Comparison of ENCODE assay signal across 8 cellular contexts in genomic region chr5:66757219-66757833, GRCh38.
DNase-seq lines count a peak whose midpoint lies in the region; ATAC-seq, FAIRE-seq and TF ChIP-seq lines count a peak whose summit lies in the region.

No MANE protein-coding gene starts in this region.

- no peak overlapping the region for H3K4me3 Mint-ChIP-seq in CD8-positive, alpha-beta T cell

- no peak for ATAC-seq in CD8-positive, alpha-beta T cell
- ATAC-seq in GM21360 (IDR thresholded peaks at IDR 0.05; ENCODE audit: unreplicated experiment) = no peak

- H3K4me1 Mint-ChIP-seq in CD8-positive, alpha-beta T cell (ENCODE audit: low read depth) = no peaks in the 10 kb centered on the region

- no peaks in the 10 kb centered on the region for H3K4me1 ChIP-seq in CD8-positive, alpha-beta T cell (ENCODE audit: insufficient read depth, low read length)
- no peaks in the 10 kb centered on the region for H3K4me1 ChIP-seq in liver (ENCODE audit: control insufficient read depth in 4 of 4, insufficient read depth in 4 of 4, low read length in 3 of 4)
- no peaks in the 10 kb centered on the region for H3K4me1 ChIP-seq in transverse colon

- H3K36me3 Mint-ChIP-seq in CD8-positive, alpha-beta T cell = no peaks in the 10 kb centered on the region

- no peaks in the 10 kb centered on the region for H3K36me3 ChIP-seq in CD8-positive, alpha-beta T cell (ENCODE audit: insufficient read depth, low read length)
- no peaks in the 10 kb centered on the region for H3K36me3 ChIP-seq in liver (ENCODE audit: control insufficient read depth in 4 of 4, insufficient read depth in 3 of 4, low read depth in 1 of 4, low read length in 3 of 4)
- H3K36me3 ChIP-seq in transverse colon = no peaks in the 10 kb centered on the region

- peaks cover 13% of the 10 kb centered on the region for H3K27me3 Mint-ChIP-seq in CD8-positive, alpha-beta T cell (ENCODE audit: low read depth)

- TF ChIP-seq POLR2A in transverse colon (IDR thresholded peaks at IDR 0.05) = no peak
- no peak for TF ChIP-seq POLR2A in H54 (IDR thresholded peaks at IDR 0.05; ENCODE audit: low read depth, low read length)

- WGBS in liver = 40% methylated on average over 5 of the region's 5 CpGs
- whole genome bisulfite sequencing in transverse colon (ENCODE audit: low coverage in 1 of 2), 2 donors = 41 to 49% methylated on average over 5 of the region's 5 CpGs

- H3K9ac ChIP-seq in liver (ENCODE audit: low read depth in 1 of 2, low read length in 2 of 2) = no peak overlapping the region

- DNase-seq in CD8-positive, alpha-beta T cell = peak in 2 of 7 experiments; percentile 13 to 21
- DNase-seq in HS-5 (ENCODE audit: low read depth) (peak; percentile 28), OCI-M1 (lab: John Stamatoyannopoulos, UW) (peak; percentile 86), cardiac fibroblast (ENCODE audit: low read depth in 2 of 2) (peak; percentile 84 to 85), transverse colon (peak; percentile 39), H54 (ENCODE audit: insufficient read length, low spot score) (no peak)

- peak; percentile 81 to 84 for TF ChIP-seq RAD21 in liver (IDR thresholded peaks at IDR 0.05)

- H3K4me3 ChIP-seq in CD8-positive, alpha-beta T cell (ENCODE audit: low read depth, low read length) = no peak overlapping the region
- H3K4me3 ChIP-seq in cardiac fibroblast (replicated peaks in 1 of 2; ENCODE audit: low read depth in 2 of 2, low read length in 2 of 2) (no peak overlapping the region), liver (ENCODE audit: low read depth in 1 of 3, low read length in 3 of 3) (no peak overlapping the region), transverse colon (no peak overlapping the region)

- no peaks in the 10 kb centered on the region for H3K27me3 ChIP-seq in CD8-positive, alpha-beta T cell (ENCODE audit: insufficient read depth, low read length)
- H3K27me3 ChIP-seq in liver (ENCODE audit: control insufficient read depth in 4 of 4, insufficient read depth in 4 of 4, low read length in 3 of 4) (no peaks in the 10 kb centered on the region), transverse colon (peaks cover 4% of the 10 kb centered on the region)

- H3K9me3 ChIP-seq in CD8-positive, alpha-beta T cell (ENCODE audit: low read length) = no peaks in the 10 kb centered on the region
- no peaks in the 10 kb centered on the region for H3K9me3 ChIP-seq in liver (ENCODE audit: control insufficient read depth in 4 of 4, low read length in 3 of 4)
- no peaks in the 10 kb centered on the region for H3K9me3 ChIP-seq in transverse colon

- FAIRE-seq in H54 (lab: Jason Lieb, UNC) = no peak

- intact Hi-C loops in CD8-positive, alpha-beta T cell (cut with DNase I, micrococcal nuclease) = loop anchor here (2.0 to 5.0 kb wide), 3 partner anchors 449 to 997 kb away; no protein-coding TSS in a partner anchor
- intact Hi-C loops in transverse colon (cut with DNase I; ENCODE audit: low total_unique reads) = loop anchor here (5.0 kb wide), 1 partner anchor 450 kb away; no protein-coding TSS in a partner anchor

- TF ChIP-seq EP300 in transverse colon (IDR thresholded peaks at IDR 0.05; ENCODE audit: low read depth) = no peak

- POLR2A ChIA-PET in CD8-positive, alpha-beta T cell (lab: Charles Lee) = no interaction called here

- in situ Hi-C loops in transverse colon (cut with MboI; ENCODE audit: low pct_ligation_motif_present in 1 of 4, low pct_unique_long_range_greater_than_20kb in 1 of 4, low sequenced_read_pairs in 3 of 4) = loop anchor here in 1 of 4 donors (5.0 kb wide), 1 partner anchor 450 kb away; no protein-coding TSS in a partner anchor

- CTCF ChIA-PET in CD8-positive, alpha-beta T cell (lab: Charles Lee) = interaction anchor here (0.9 to 1.2 kb wide), 3 partner anchors 451 to 996 kb away, joined by 3 to 4 read pairs (median 4); no protein-coding TSS in a partner anchor

- no peak overlapping the region for H3K27ac ChIP-seq in CD8-positive, alpha-beta T cell (ENCODE audit: low read depth, low read length)
- H3K27ac ChIP-seq in liver (ENCODE audit: low read depth in 1 of 2, low read length in 2 of 2) = no peak overlapping the region
- H3K27ac ChIP-seq in transverse colon = no peak overlapping the region

- H3K9me3 Mint-ChIP-seq in CD8-positive, alpha-beta T cell = no peaks in the 10 kb centered on the region

- H3K27ac Mint-ChIP-seq in CD8-positive, alpha-beta T cell = no peak overlapping the region

- peak; percentile 36 for TF ChIP-seq CTCF in CD8-positive, alpha-beta T cell (IDR thresholded peaks at IDR 0.05)
- TF ChIP-seq CTCF in cardiac fibroblast (IDR thresholded peaks at IDR 0.05; ENCODE audit: low read depth, low read length) = peak; percentile 42
- TF ChIP-seq CTCF in liver (IDR thresholded peaks at IDR 0.05; ENCODE audit: low read depth, low read length, missing input control) = peak; percentile 35
- TF ChIP-seq CTCF in transverse colon (IDR thresholded peaks at IDR 0.05) = peak; percentile 37 to 51 (median 43)

TF ChIP-seq in liver, 16 proteins besides CTCF, POLR2A, EP300 and RAD21:
- TF ChIP-seq JUND (IDR thresholded peaks at IDR 0.05) = no peak
- TF ChIP-seq REST (IDR thresholded peaks at IDR 0.05) = no peak
- TF ChIP-seq FOXA2 (IDR thresholded peaks at IDR 0.05) = no peak
- no peak for TF ChIP-seq MAX (IDR thresholded peaks at IDR 0.05)
- TF ChIP-seq HNF4A (conservative IDR thresholded peaks at IDR 0.05) = no peak
- no peak for TF ChIP-seq FOXA1 (IDR thresholded peaks at IDR 0.05)
- no peak for TF ChIP-seq RXRA (IDR thresholded peaks at IDR 0.05)
- TF ChIP-seq EGR1 (IDR thresholded peaks at IDR 0.05; ENCODE audit: low read depth in 2 of 2) = no peak
- no peak for TF ChIP-seq HNF4G (IDR thresholded peaks at IDR 0.05)
- no peak for TF ChIP-seq ATF3 (IDR thresholded peaks at IDR 0.05)
- TF ChIP-seq YY1 (IDR thresholded peaks at IDR 0.05) = no peak
- no peak for TF ChIP-seq ZBTB33 (IDR thresholded peaks at IDR 0.05)
- TF ChIP-seq SP1 (IDR thresholded peaks at IDR 0.05) = no peak
- no peak for TF ChIP-seq NR2F2 (IDR thresholded peaks at IDR 0.05)
- TF ChIP-seq GABPA (IDR thresholded peaks at IDR 0.05 in 1 of 2, conservative IDR thresholded peaks at IDR 0.05 in 1 of 2) = no peak
- TF ChIP-seq TAF1 (conservative IDR thresholded peaks at IDR 0.05) = no peak
